Comparison of ENCODE assay signal across 8 cellular contexts in the genomic region with DNA sequence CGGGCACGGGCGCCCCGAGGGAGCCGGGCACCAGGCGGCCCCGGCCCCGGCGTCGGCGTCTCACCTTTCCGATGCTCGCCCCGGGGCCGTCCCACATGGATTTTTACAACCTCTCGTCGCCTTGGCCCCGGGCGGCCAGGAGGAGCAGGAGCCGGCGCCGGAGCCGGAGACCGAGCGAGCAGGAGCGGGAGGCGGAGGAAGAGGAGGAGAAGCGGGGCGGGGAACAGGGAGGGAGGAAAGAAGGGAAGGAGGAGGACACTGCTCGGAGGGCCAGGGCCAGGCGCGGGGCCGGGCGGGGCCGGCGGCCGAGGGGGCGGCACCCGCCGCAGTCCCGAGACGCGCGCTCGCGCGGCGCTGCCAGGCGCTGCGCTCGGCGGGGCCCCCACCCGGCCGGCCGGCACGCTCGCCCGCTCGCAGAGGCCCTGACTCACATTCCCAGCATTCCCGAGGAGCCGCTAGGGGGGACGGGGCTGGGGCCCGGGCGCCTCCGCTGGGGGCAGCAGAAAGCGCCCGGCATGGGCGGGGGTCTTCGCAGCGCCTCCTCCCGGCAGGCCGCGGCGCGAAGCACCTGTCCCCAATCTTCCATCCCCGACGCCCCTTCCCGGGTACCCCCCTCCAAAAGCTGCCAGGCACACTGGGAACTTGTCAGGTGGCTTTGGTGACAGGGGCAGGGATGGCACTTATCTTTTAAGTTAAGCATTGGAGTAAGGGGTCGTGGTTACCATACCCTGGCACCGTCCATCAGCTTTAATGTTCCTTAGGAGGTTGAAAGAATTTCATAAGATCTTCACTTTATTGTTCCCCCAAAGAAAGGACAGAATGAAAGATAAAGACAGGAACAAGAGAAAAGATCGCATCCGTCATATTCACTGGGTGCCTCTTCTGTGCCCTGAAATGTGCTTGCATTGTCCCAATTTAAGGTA. TPM values are rescaled to one million over a fixed set of nuclear protein-coding genes. Genes with fewer than 3 reads are reported as not detected.
DNase-seq lines count a peak whose midpoint lies in the region; ATAC-seq and TF ChIP-seq lines count a peak whose summit lies in the region.

TSS of gene ERC2 (minus strand) at position 284 of the 923 bp plus-strand sequence.

- 5% methylated on average over 82 of the region's 82 CpGs for WGBS in HUES64

- no peak within 1 kb of the TSS for H3K27ac Mint-ChIP-seq in activated CD8-positive, alpha-beta T cell treated with anti-CD3 and anti-CD28 coated beads for 36 hours

- H3K9me3 ChIP-seq in BE2C (no peaks in the 10 kb centered on the region), HUES64 (ENCODE audit: insufficient read depth, low read depth, low read length) (no peaks in the 10 kb centered on the region)

- intact Hi-C loops in activated CD8-positive, alpha-beta T cell treated with anti-CD3 and anti-CD28 coated beads for 36 hours (cut with micrococcal nuclease): no loop called here

- H3K4me3 Mint-ChIP-seq in activated CD8-positive, alpha-beta T cell treated with anti-CD3 and anti-CD28 coated beads for 36 hours: peak within 1 kb of the TSS; percentile 58

- CTCF ChIA-PET in activated CD8-positive, alpha-beta T cell treated with anti-CD3 and anti-CD28 coated beads for 36 hours (lab: Charles Lee): interaction anchor here (1.1 kb wide), 1 partner anchor 128 kb away, joined by 4 read pairs; no protein-coding TSS in a partner anchor

- H3K36me3 ChIP-seq in BE2C (no peaks in the 10 kb centered on the region), HUES64 (ENCODE audit: insufficient read depth, low read length) (no peaks in the 10 kb centered on the region)

- peaks cover 5% of the 10 kb centered on the region for H3K4me1 Mint-ChIP-seq in activated CD8-positive, alpha-beta T cell treated with anti-CD3 and anti-CD28 coated beads for 36 hours (ENCODE audit: low read depth)

- POLR2A ChIA-PET in activated CD8-positive, alpha-beta T cell treated with anti-CD3 and anti-CD28 coated beads for 36 hours (lab: Charles Lee): interaction anchor here (0.6 kb wide), 1 partner anchor 1232 kb away, joined by 3 read pairs; no protein-coding TSS in a partner anchor

- peak within 1 kb of the TSS; percentile 61; the same call in 1 of the 2 replicates for H3K27ac ChIP-seq in HUES64 (ENCODE audit: low read depth, low read length)

- peak within 1 kb of the TSS; percentile 49 for H3K4me3 ChIP-seq in BE2C (ENCODE audit: low read depth, low read length)
- peak within 1 kb of the TSS; percentile 89 for H3K4me3 ChIP-seq in HUES64 (ENCODE audit: low read length)

- H3K9ac ChIP-seq in HUES64 (ENCODE audit: low read depth, low read length): peak within 1 kb of the TSS; percentile 75

- H3K27me3 ChIP-seq in BE2C (peaks cover 19% of the 10 kb centered on the region), HUES64 (ENCODE audit: insufficient read depth, low read length) (no peaks in the 10 kb centered on the region)

- peaks cover 57% of the 10 kb centered on the region for H3K27me3 Mint-ChIP-seq in activated CD8-positive, alpha-beta T cell treated with anti-CD3 and anti-CD28 coated beads for 36 hours

- H3K4me1 ChIP-seq in BE2C (no peaks in the 10 kb centered on the region), HUES64 (ENCODE audit: insufficient read depth, low read length) (no peaks in the 10 kb centered on the region; the same call in 1 of the 2 replicates)

- H3K36me3 Mint-ChIP-seq in activated CD8-positive, alpha-beta T cell treated with anti-CD3 and anti-CD28 coated beads for 36 hours (ENCODE audit: low read depth): no peaks in the 10 kb centered on the region

- no peaks in the 10 kb centered on the region for H3K9me3 Mint-ChIP-seq in activated CD8-positive, alpha-beta T cell treated with anti-CD3 and anti-CD28 coated beads for 36 hours

- DNase-seq in BE2C: peak; percentile 50
- DNase-seq in activated CD8-positive, alpha-beta T cell treated with anti-CD3 and anti-CD28 coated beads for 36 hours: no peak
- DNase-seq in glomerular visceral epithelial cell (ENCODE audit: extremely low spot score): peak; percentile 71
- peak; percentile 75 for DNase-seq in occipital lobe (lab: John Stamatoyannopoulos, UW)
- DNase-seq in stimulated activated CD4-positive, alpha-beta T cell treated with anti-CD3 and anti-CD28 coated beads, Interleukin-1b, Interleukin-23, amount 100 ng/mL, for 48 hours: no peak
- no peak for DNase-seq in DMS153 (lab: John Stamatoyannopoulos, UW)

- peak; percentile 20 for ATAC-seq in activated CD8-positive, alpha-beta T cell treated with anti-CD3 and anti-CD28 coated beads for 36 hours
- no peak for ATAC-seq in HG03565 (IDR thresholded peaks at IDR 0.05; ENCODE audit: unreplicated experiment)

- peak; percentile 30 for TF ChIP-seq CTCF in BE2C (IDR thresholded peaks at IDR 0.05; ENCODE audit: low read depth, low read length)
- no peak for TF ChIP-seq CTCF in activated CD8-positive, alpha-beta T cell treated with anti-CD3 and anti-CD28 coated beads for 36 hours (IDR thresholded peaks at IDR 0.05)

RNA-seq across cellular contexts. Expression of gene ERC2, which starts in this region (rescaled TPM):
- 0.34 TPM for polyA plus RNA-seq in BE2C (2012; ENCODE audit: insufficient read depth, insufficient read length, low read depth)
- 7.2 TPM for polyA plus RNA-seq in HUES64 (2013, experiment 1 of 2)
- 5.8 TPM for polyA plus RNA-seq in HUES64 (2013, experiment 2 of 2)
- total RNA-seq in activated CD8-positive, alpha-beta T cell treated with anti-CD3 and anti-CD28 coated beads for 36 hours: under 1 TPM; 0.18 to 0.52 TPM
- 59.7 TPM for total RNA-seq in occipital lobe

Comparison
In these comparisons a context has a peak if more than half of its experiments do, and no peak if none do; other contexts are left out.
1. RNA of gene ERC2 (total RNA-seq): 59.7 TPM in occipital lobe (single experiment); 0.18 to 0.52 TPM in activated CD8-positive, alpha-beta T cell treated with anti-CD3 and anti-CD28 coated beads for 36 hours; every median in the first group is over 10 times any median in the second.
2. Peak in ATAC-seq in activated CD8-positive, alpha-beta T cell treated with anti-CD3 and anti-CD28 coated beads for 36 hours; RNA of the gene not detected or under 1 TPM.
3. DNase-seq: peak in BE2C (single experiment), glomerular visceral epithelial cell (single experiment) and occipital lobe (single experiment); none in activated CD8-positive, alpha-beta T cell treated with anti-CD3 and anti-CD28 coated beads for 36 hours (single experiment), stimulated activated CD4-positive, alpha-beta T cell treated with anti-CD3 and anti-CD28 coated beads, Interleukin-1b, Interleukin-23, amount 100 ng/mL, for 48 hours (single experiment) and DMS153 (single experiment).